2 cellular contexts compared by ENCODE assay signal in genomic region chrX:149781727-149782126, GRCh38. TPM values are rescaled to one million over a fixed set of nuclear protein-coding genes. Genes with fewer than 3 reads are reported as not detected.
"Had no signal": no experiment of that assay in that cellular context is flagged by ENCODE, and none has a peak within 500 bp of the region (broad histone marks: within the 10 kb centered on the region; RNA-seq: fewer than 3 reads in every experiment).

MAGEA9 (plus strand) TSS chrX:149781930; CDS start chrX:149786211, 4,281 bp downstream.

RNA-seq across cellular contexts. Expression of gene MAGEA9, which starts in this region (rescaled TPM):
- total RNA-seq: G401, GM12878 had no signal
- polyA plus RNA-seq: GM12878 had no signal
